Comparison of ENCODE assay signal across 8 cellular contexts in genomic region chr10:96832721-96833219, GRCh38. TPM values are rescaled to one million over a fixed set of nuclear protein-coding genes. Genes with fewer than 3 reads are reported as not detected.
DNase-seq lines count a peak whose midpoint lies in the region; ATAC-seq and TF ChIP-seq lines count a peak whose summit lies in the region.

No MANE protein-coding gene starts in this region.

- ATAC-seq in GM19438 (IDR thresholded peaks at IDR 0.05; ENCODE audit: low read depth, unreplicated experiment) (peak; percentile 65), HG03558 (IDR thresholded peaks at IDR 0.05; ENCODE audit: extremely low read depth, unreplicated experiment) (peak; percentile 29)
- peak; percentile 70 for ATAC-seq in naive thymus-derived CD8-positive, alpha-beta T cell
- peak; percentile 84 for ATAC-seq in stimulated activated memory B cell treated with anti-CD40 and anti-IgM and Interleukin-4, amounts not matched to agents 10 μg/mL and 1 μg/mL and 100 μg/mL, for 72 hours

- peak overlapping the region; percentile 76 for H3K4me3 ChIP-seq in fibroblast of mammary gland (ENCODE audit: control insufficient read depth, low read depth, low read length)

- POLR2A ChIA-PET in naive thymus-derived CD8-positive, alpha-beta T cell (lab: Charles Lee): interaction anchor here (0.6 to 1.9 kb wide), 5 partner anchors 10 to 568 kb away, joined by 3 to 12 read pairs (median 3); partner anchors contain the start of genes RRP12 and TM9SF3

- no peaks in the 10 kb centered on the region for H3K9me3 Mint-ChIP-seq in activated T-helper 1 cell treated with anti-CD3 and anti-CD28 coated beads, Interleukin-12 subunit alpha, Interleukin-12 subunit beta, Interleukin-2, Interleukin-4 antibody, amounts not matched to agents 30 ng/mL and 10 ng/mL and 1 ng/mL, durations not matched to agents 14 hours and 24 hours and 36 hours
- peaks cover 0 to 2% (median 0%) of the 10 kb centered on the region in 9 donors for H3K9me3 Mint-ChIP-seq in naive thymus-derived CD8-positive, alpha-beta T cell
- no peaks in the 10 kb centered on the region for H3K9me3 Mint-ChIP-seq in stimulated activated memory B cell treated with anti-CD40 and anti-IgM and Interleukin-4, amounts not matched to agents 10 μg/mL and 1 μg/mL and 100 μg/mL, for 72 hours

- intact Hi-C loops in activated T-helper 1 cell treated with anti-CD3 and anti-CD28 coated beads, Interleukin-12 subunit alpha, Interleukin-12 subunit beta, Interleukin-2, Interleukin-4 antibody, amounts not matched to agents 30 ng/mL and 10 ng/mL and 1 ng/mL, durations not matched to agents 14 hours and 24 hours and 36 hours (cut with micrococcal nuclease): loop anchor here (5.0 to 10.0 kb wide), 7 partner anchors 80 to 905 kb away; partner anchors contain the start of genes ARHGAP19, CCNJ, PI4K2A and ZFYVE27

- no peaks in the 10 kb centered on the region for H3K27me3 Mint-ChIP-seq in activated T-helper 1 cell treated with anti-CD3 and anti-CD28 coated beads, Interleukin-12 subunit alpha, Interleukin-12 subunit beta, Interleukin-2, Interleukin-4 antibody, amounts not matched to agents 30 ng/mL and 10 ng/mL and 1 ng/mL, durations not matched to agents 14 hours and 24 hours and 36 hours (ENCODE audit: insufficient read depth)
- no peaks in the 10 kb centered on the region for H3K27me3 Mint-ChIP-seq in naive thymus-derived CD8-positive, alpha-beta T cell
- no peaks in the 10 kb centered on the region for H3K27me3 Mint-ChIP-seq in stimulated activated memory B cell treated with anti-CD40 and anti-IgM and Interleukin-4, amounts not matched to agents 10 μg/mL and 1 μg/mL and 100 μg/mL, for 72 hours

- H3K4me1 Mint-ChIP-seq in activated T-helper 1 cell treated with anti-CD3 and anti-CD28 coated beads, Interleukin-12 subunit alpha, Interleukin-12 subunit beta, Interleukin-2, Interleukin-4 antibody, amounts not matched to agents 30 ng/mL and 10 ng/mL and 1 ng/mL, durations not matched to agents 14 hours and 24 hours and 36 hours (ENCODE audit: low read depth): peaks cover 53% of the 10 kb centered on the region
- peaks cover 25 to 61% (median 54%) of the 10 kb centered on the region in 4 donors for H3K4me1 Mint-ChIP-seq in naive thymus-derived CD8-positive, alpha-beta T cell
- peaks cover 61% of the 10 kb centered on the region for H3K4me1 Mint-ChIP-seq in stimulated activated memory B cell treated with anti-CD40 and anti-IgM and Interleukin-4, amounts not matched to agents 10 μg/mL and 1 μg/mL and 100 μg/mL, for 72 hours

- DNase-seq in COLO829 (ENCODE audit: low spot score) (peak; percentile 31), fibroblast of mammary gland (ENCODE audit: low read depth) (peak; percentile 58)
- peak; percentile 85 for DNase-seq in activated T-helper 1 cell treated with anti-CD3 and anti-CD28 coated beads, Interleukin-12 subunit alpha, Interleukin-12 subunit beta, Interleukin-2, Interleukin-4 antibody, amounts not matched to agents 30 ng/mL and 10 ng/mL and 1 ng/mL, durations not matched to agents 14 hours and 24 hours and 36 hours (ENCODE audit: low spot score)
- DNase-seq in naive thymus-derived CD8-positive, alpha-beta T cell: peak; percentile 76 to 92 (median 88)

- peak overlapping the region; percentile 76 for H3K27ac Mint-ChIP-seq in activated T-helper 1 cell treated with anti-CD3 and anti-CD28 coated beads, Interleukin-12 subunit alpha, Interleukin-12 subunit beta, Interleukin-2, Interleukin-4 antibody, amounts not matched to agents 30 ng/mL and 10 ng/mL and 1 ng/mL, durations not matched to agents 14 hours and 24 hours and 36 hours
- peak overlapping the region in 9 of 10 donors; percentile 65 to 93 (median 86) for H3K27ac Mint-ChIP-seq in naive thymus-derived CD8-positive, alpha-beta T cell
- peak overlapping the region; percentile 97 for H3K27ac Mint-ChIP-seq in stimulated activated memory B cell treated with anti-CD40 and anti-IgM and Interleukin-4, amounts not matched to agents 10 μg/mL and 1 μg/mL and 100 μg/mL, for 72 hours

- peak overlapping the region; percentile 86 for H3K4me3 Mint-ChIP-seq in activated T-helper 1 cell treated with anti-CD3 and anti-CD28 coated beads, Interleukin-12 subunit alpha, Interleukin-12 subunit beta, Interleukin-2, Interleukin-4 antibody, amounts not matched to agents 30 ng/mL and 10 ng/mL and 1 ng/mL, durations not matched to agents 14 hours and 24 hours and 36 hours
- peak overlapping the region; percentile 76 to 94 (median 84) for H3K4me3 Mint-ChIP-seq in naive thymus-derived CD8-positive, alpha-beta T cell
- peak overlapping the region; percentile 95 for H3K4me3 Mint-ChIP-seq in stimulated activated memory B cell treated with anti-CD40 and anti-IgM and Interleukin-4, amounts not matched to agents 10 μg/mL and 1 μg/mL and 100 μg/mL, for 72 hours

- TF ChIP-seq CTCF in fibroblast of mammary gland (conservative IDR thresholded peaks at IDR 0.05; ENCODE audit: control insufficient read depth, insufficient read depth, low read depth, low read length): no peak

- H3K36me3 Mint-ChIP-seq in activated T-helper 1 cell treated with anti-CD3 and anti-CD28 coated beads, Interleukin-12 subunit alpha, Interleukin-12 subunit beta, Interleukin-2, Interleukin-4 antibody, amounts not matched to agents 30 ng/mL and 10 ng/mL and 1 ng/mL, durations not matched to agents 14 hours and 24 hours and 36 hours (ENCODE audit: low read depth): peaks cover 8% of the 10 kb centered on the region
- peaks cover 0 to 9% (median 0%) of the 10 kb centered on the region in 3 donors for H3K36me3 Mint-ChIP-seq in naive thymus-derived CD8-positive, alpha-beta T cell
- H3K36me3 Mint-ChIP-seq in stimulated activated memory B cell treated with anti-CD40 and anti-IgM and Interleukin-4, amounts not matched to agents 10 μg/mL and 1 μg/mL and 100 μg/mL, for 72 hours: peaks cover 5% of the 10 kb centered on the region

TF ChIP-seq in PFSK-1, 5 proteins besides CTCF, POLR2A, EP300 and RAD21:
- TF ChIP-seq POLR2AphosphoS5 (IDR thresholded peaks at IDR 0.05; ENCODE audit: low read depth, low read length): no peak
- TF ChIP-seq, protein P1, sequence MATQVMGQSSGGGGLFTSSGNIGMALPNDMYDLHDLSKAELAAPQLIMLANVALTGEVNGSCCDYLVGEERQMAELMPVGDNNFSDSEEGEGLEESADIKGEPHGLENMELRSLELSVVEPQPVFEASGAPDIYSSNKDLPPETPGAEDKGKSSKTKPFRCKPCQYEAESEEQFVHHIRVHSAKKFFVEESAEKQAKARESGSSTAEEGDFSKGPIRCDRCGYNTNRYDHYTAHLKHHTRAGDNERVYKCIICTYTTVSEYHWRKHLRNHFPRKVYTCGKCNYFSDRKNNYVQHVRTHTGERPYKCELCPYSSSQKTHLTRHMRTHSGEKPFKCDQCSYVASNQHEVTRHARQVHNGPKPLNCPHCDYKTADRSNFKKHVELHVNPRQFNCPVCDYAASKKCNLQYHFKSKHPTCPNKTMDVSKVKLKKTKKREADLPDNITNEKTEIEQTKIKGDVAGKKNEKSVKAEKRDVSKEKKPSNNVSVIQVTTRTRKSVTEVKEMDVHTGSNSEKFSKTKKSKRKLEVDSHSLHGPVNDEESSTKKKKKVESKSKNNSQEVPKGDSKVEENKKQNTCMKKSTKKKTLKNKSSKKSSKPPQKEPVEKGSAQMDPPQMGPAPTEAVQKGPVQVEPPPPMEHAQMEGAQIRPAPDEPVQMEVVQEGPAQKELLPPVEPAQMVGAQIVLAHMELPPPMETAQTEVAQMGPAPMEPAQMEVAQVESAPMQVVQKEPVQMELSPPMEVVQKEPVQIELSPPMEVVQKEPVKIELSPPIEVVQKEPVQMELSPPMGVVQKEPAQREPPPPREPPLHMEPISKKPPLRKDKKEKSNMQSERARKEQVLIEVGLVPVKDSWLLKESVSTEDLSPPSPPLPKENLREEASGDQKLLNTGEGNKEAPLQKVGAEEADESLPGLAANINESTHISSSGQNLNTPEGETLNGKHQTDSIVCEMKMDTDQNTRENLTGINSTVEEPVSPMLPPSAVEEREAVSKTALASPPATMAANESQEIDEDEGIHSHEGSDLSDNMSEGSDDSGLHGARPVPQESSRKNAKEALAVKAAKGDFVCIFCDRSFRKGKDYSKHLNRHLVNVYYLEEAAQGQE (IDR thresholded peaks at IDR 0.05; ENCODE audit: insufficient read depth in 1 of 2, low read depth in 2 of 2, low read length in 2 of 2): no peak
- TF ChIP-seq FOXP2 (optimal IDR thresholded peaks at IDR 0.05; ENCODE audit: borderline replicate concordance, extremely low read depth, extremely low read length, insufficient read depth): no peak
- 0 out of 2 replicates have a peak, but pooled peaks have one; percentile 9 for TF ChIP-seq TAF1 (IDR thresholded peaks at IDR 0.05; ENCODE audit: borderline replicate concordance, insufficient read depth, low read length)
- TF ChIP-seq SIN3A (IDR thresholded peaks at IDR 0.05; ENCODE audit: borderline replicate concordance, insufficient read depth, low read length): no peak; the same call in 1 of the 2 replicates

RNA-seq across cellular contexts. Expression of gene LCOR, which starts 0.7 kb away (rescaled TPM):
- polyA plus RNA-seq in PFSK-1 (2012; ENCODE audit: insufficient read length, low read depth): 5.2 TPM
- total RNA-seq in activated T-helper 1 cell treated with anti-CD3 and anti-CD28 coated beads, Interleukin-12 subunit alpha, Interleukin-12 subunit beta, Interleukin-2, Interleukin-4 antibody, amounts not matched to agents 30 ng/mL and 10 ng/mL and 1 ng/mL, durations not matched to agents 14 hours and 24 hours and 36 hours: 26.2 and 31.9 TPM in 2 replicates
- 10 to 100 TPM; 50.2 to 51.2 TPM for total RNA-seq in naive thymus-derived CD8-positive, alpha-beta T cell
- 10 to 100 TPM; 18.9 to 26.6 (median 19.3) TPM for polyA plus RNA-seq in naive thymus-derived CD8-positive, alpha-beta T cell

Comparison
In these comparisons a context has a peak if more than half of its experiments do, and no peak if none do; other contexts are left out.
1. Peak in every context shown above with its lines: DNase-seq, ATAC-seq and H3K4me3 ChIP-seq.
2. DNase-seq: peak in every context shown above with its lines; median percentile 88 in naive thymus-derived CD8-positive, alpha-beta T cell; 85 in activated T-helper 1 cell treated with anti-CD3 and anti-CD28 coated beads, Interleukin-12 subunit alpha, Interleukin-12 subunit beta, Interleukin-2, Interleukin-4 antibody, amounts not matched to agents 30 ng/mL and 10 ng/mL and 1 ng/mL, durations not matched to agents 14 hours and 24 hours and 36 hours; 58 in fibroblast of mammary gland; 31 in COLO829.
3. ATAC-seq: peak in every context shown above with its lines; median percentile 84 in stimulated activated memory B cell treated with anti-CD40 and anti-IgM and Interleukin-4, amounts not matched to agents 10 μg/mL and 1 μg/mL and 100 μg/mL, for 72 hours; 70 in naive thymus-derived CD8-positive, alpha-beta T cell; 65 in GM19438; 29 in HG03558.